ENCODE assay signal across 8 cellular contexts in genomic region chr17:29145289-29146058, GRCh38. TPM values are rescaled to one million over a fixed set of nuclear protein-coding genes. Genes with fewer than 3 reads are reported as not detected.
DNase-seq lines count a peak whose midpoint lies in the region; ATAC-seq lines count a peak whose summit lies in the region.

No MANE protein-coding gene starts in this region.

- DNase-seq in GM04504 (ENCODE audit: low read depth) (peak; percentile 55), NCI-H774 (lab: John Stamatoyannopoulos, UW) (peak; percentile 62), dermis blood vessel endothelial cell (peak; percentile 90), memory B cell (ENCODE audit: low spot score in 2 of 2) (peak; percentile 45 to 59)
- peak; percentile 64 to 73 for DNase-seq in activated CD4-positive, alpha-beta T cell treated with anti-CD3 and anti-CD28 coated beads, Interleukin-2, amount 50 U/mL, for 48 hours
- DNase-seq in stimulated activated naive CD4-positive, alpha-beta T cell (lab: John Stamatoyannopoulos, UW), result peak; percentile 32 to 70 (median 58)

- peaks cover 52% of the 10 kb centered on the region for H3K4me1 Mint-ChIP-seq in memory B cell

- peak; percentile 39 for ATAC-seq in HG03342 (IDR thresholded peaks at IDR 0.05; ENCODE audit: unreplicated experiment)
- peak; percentile 53 for ATAC-seq in memory B cell (ENCODE audit: low read depth)
- ATAC-seq in HG02938 (IDR thresholded peaks at IDR 0.05; ENCODE audit: unreplicated experiment), result no peak

- H3K27me3 Mint-ChIP-seq in memory B cell, result no peaks in the 10 kb centered on the region

- peak overlapping the region; percentile 93 for H3K27ac Mint-ChIP-seq in memory B cell

- no peaks in the 10 kb centered on the region for H3K9me3 Mint-ChIP-seq in memory B cell

- no peak overlapping the region for H3K4me3 Mint-ChIP-seq in memory B cell

- no peaks in the 10 kb centered on the region for H3K36me3 Mint-ChIP-seq in memory B cell

RNA-seq across cellular contexts. Expression of gene MYO18A, which starts 34.7 kb away (rescaled TPM):
- 42.4 and 47.4 TPM in 2 replicates for total RNA-seq in dermis blood vessel endothelial cell
